20 cellular contexts compared by ENCODE assay signal in the genomic region with DNA sequence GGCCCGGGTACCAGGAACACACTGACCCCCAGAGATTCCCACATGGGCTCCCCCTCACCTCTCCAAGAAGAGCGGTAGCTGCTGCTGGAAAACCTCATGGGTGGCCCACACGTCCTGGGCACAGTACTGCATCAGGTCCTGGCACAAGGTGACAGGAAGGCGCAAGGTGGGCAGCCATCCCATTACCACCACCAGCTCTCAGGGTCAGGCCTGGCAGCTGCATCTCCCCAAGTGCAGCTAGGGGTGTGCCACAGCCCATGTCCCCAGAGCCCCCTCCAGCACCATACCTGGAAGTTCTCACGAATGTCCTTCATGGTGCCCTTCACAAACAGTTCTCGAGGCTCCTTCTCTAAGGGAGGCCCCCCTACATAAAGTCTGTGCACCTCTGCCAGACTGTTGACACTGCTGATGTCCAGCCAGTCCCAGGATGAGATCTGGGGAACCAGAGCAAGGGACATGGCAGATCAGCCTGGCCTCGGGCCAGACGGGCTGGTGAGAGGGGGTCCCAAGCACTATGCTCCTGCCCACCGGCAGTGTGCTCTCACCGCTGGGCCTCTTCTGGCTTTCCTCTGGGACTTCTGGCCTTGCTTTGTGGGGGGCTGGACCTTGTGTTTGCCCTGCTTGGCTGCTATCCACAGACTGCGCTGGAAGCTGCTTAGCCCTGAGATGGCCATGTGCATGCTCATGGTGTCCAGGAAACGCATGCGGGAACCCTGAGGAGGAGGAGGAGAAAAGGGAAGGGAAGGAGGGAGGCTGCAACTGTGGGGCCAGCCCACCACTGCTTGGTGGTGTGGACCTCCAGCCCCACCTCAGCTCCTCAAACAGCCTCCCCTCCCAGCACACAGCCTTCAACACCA. TPM values are rescaled to one million over a fixed set of nuclear protein-coding genes. Genes with fewer than 3 reads are reported as not detected.
DNase-seq lines count a peak whose midpoint lies in the region; ATAC-seq and TF ChIP-seq lines count a peak whose summit lies in the region.
"Had no signal": no experiment of that assay in that cellular context is flagged by ENCODE, and none has a peak within 500 bp of the region (broad histone marks: within the 10 kb centered on the region; RNA-seq: fewer than 3 reads in every experiment).

No MANE protein-coding gene starts in this region.

- no peaks in the 10 kb centered on the region for H3K27me3 Mint-ChIP-seq in activated naive CD8-positive, alpha-beta T cell treated with anti-CD3 and anti-CD28 coated beads, Interleukin-2, amount 10 ng/mL, durations not matched to agents 7 days and 5 days
- no peaks in the 10 kb centered on the region for H3K27me3 Mint-ChIP-seq in activated naive CD8-positive, alpha-beta T cell treated with anti-CD3 and anti-CD28 coated beads, Interleukin-2, amount 50 U/mL, for 24 hours
- no peaks in the 10 kb centered on the region for H3K27me3 Mint-ChIP-seq in T-cell
- H3K27me3 Mint-ChIP-seq in central memory CD8-positive, alpha-beta T cell = no peaks in the 10 kb centered on the region
- no peaks in the 10 kb centered on the region for H3K27me3 Mint-ChIP-seq in stimulated activated naive CD8-positive, alpha-beta T cell treated with anti-CD3 and anti-CD28 coated beads, Interleukin-15, amount 100 ng/mL, for 72 hours
- no peaks in the 10 kb centered on the region for H3K27me3 Mint-ChIP-seq in activated CD4-positive, alpha-beta T cell treated with anti-CD3 and anti-CD28 coated beads for 36 hours

- peaks cover 57% of the 10 kb centered on the region for H3K36me3 Mint-ChIP-seq in activated naive CD8-positive, alpha-beta T cell treated with anti-CD3 and anti-CD28 coated beads, Interleukin-2, amount 10 ng/mL, durations not matched to agents 7 days and 5 days
- H3K36me3 Mint-ChIP-seq in activated naive CD8-positive, alpha-beta T cell treated with anti-CD3 and anti-CD28 coated beads, Interleukin-2, amount 50 U/mL, for 24 hours (ENCODE audit: low read depth) = peaks cover 64% of the 10 kb centered on the region
- H3K36me3 Mint-ChIP-seq in T-cell = peaks cover 73% of the 10 kb centered on the region
- peaks cover 73% of the 10 kb centered on the region for H3K36me3 Mint-ChIP-seq in central memory CD8-positive, alpha-beta T cell (ENCODE audit: insufficient read depth)
- peaks cover 79% of the 10 kb centered on the region for H3K36me3 Mint-ChIP-seq in activated CD4-positive, alpha-beta T cell treated with anti-CD3 and anti-CD28 coated beads for 36 hours (ENCODE audit: low read depth)

- H3K36me3 ChIP-seq in lower lobe of right lung = peaks cover 95% of the 10 kb centered on the region

- peak overlapping the region; percentile 91 for H3K27ac Mint-ChIP-seq in activated naive CD8-positive, alpha-beta T cell treated with anti-CD3 and anti-CD28 coated beads, Interleukin-2, amount 10 ng/mL, durations not matched to agents 7 days and 5 days
- H3K27ac Mint-ChIP-seq in activated naive CD8-positive, alpha-beta T cell treated with anti-CD3 and anti-CD28 coated beads, Interleukin-2, amount 50 U/mL, for 24 hours = no peak overlapping the region
- peak overlapping the region; percentile 37 to 46 for H3K27ac Mint-ChIP-seq in T-cell
- H3K27ac Mint-ChIP-seq in central memory CD8-positive, alpha-beta T cell (ENCODE audit: low read depth) = peak overlapping the region; percentile 83
- H3K27ac Mint-ChIP-seq in stimulated activated naive CD8-positive, alpha-beta T cell treated with anti-CD3 and anti-CD28 coated beads, Interleukin-15, amount 100 ng/mL, for 72 hours = peak overlapping the region; percentile 33 to 59
- no peak overlapping the region for H3K27ac Mint-ChIP-seq in activated CD4-positive, alpha-beta T cell treated with anti-CD3 and anti-CD28 coated beads for 36 hours
- H3K27ac Mint-ChIP-seq: mesothelial cell of epicardium had no signal

- intact Hi-C loops in lower lobe of right lung (cut with DNase I) = no loop called here
- intact Hi-C loops in activated CD4-positive, alpha-beta T cell treated with anti-CD3 and anti-CD28 coated beads for 36 hours (cut with DNase I, micrococcal nuclease) = no loop called here

- H3K27me3 ChIP-seq in lower lobe of right lung (ENCODE audit: low read depth) = no peaks in the 10 kb centered on the region
- H3K27me3 ChIP-seq: cardiac muscle cell, gastroesophageal sphincter, neutrophil, SJCRH30, testis had no signal

- DNase-seq in activated naive CD8-positive, alpha-beta T cell treated with anti-CD3 and anti-CD28 coated beads, Interleukin-2, amount 10 ng/mL, durations not matched to agents 7 days and 5 days = no peak
- DNase-seq in activated naive CD8-positive, alpha-beta T cell treated with anti-CD3 and anti-CD28 coated beads, Interleukin-2, amount 50 U/mL, for 24 hours = no peak
- DNase-seq in T-cell = peak in 1 of 34 experiments; percentile 22
- no peak for DNase-seq in central memory CD8-positive, alpha-beta T cell (ENCODE audit: low spot score in 2 of 2)
- no peak for DNase-seq in stimulated activated naive CD8-positive, alpha-beta T cell treated with anti-CD3 and anti-CD28 coated beads, Interleukin-15, amount 100 ng/mL, for 72 hours
- no peak for DNase-seq in lower lobe of right lung
- DNase-seq in NCI-H187 treated with DMSO at 0.1 percent for 48 hours (lab: John Stamatoyannopoulos, UW) = no peak
- DNase-seq in activated CD4-positive, alpha-beta T cell treated with anti-CD3 and anti-CD28 coated beads for 36 hours = no peak
- DNase-seq: amniotic stem cell, COR-L47, NCI-H1694 treated with DMSO at 0.1 percent for 48 hours, NCI-H345, PC-9, SJCRH30, testis had no signal

- POLR2A ChIA-PET in activated naive CD8-positive, alpha-beta T cell treated with anti-CD3 and anti-CD28 coated beads, Interleukin-2, amount 10 ng/mL, durations not matched to agents 7 days and 5 days (lab: Charles Lee) = interaction anchor here (0.9 to 2.2 kb wide), 5 partner anchors 9 to 247 kb away, joined by 3 to 16 read pairs (median 4); no protein-coding TSS in a partner anchor
- POLR2A ChIA-PET in T-cell (lab: Charles Lee) = interaction anchor here in 1 of 2 donors (0.5 kb wide), 1 partner anchor 433 kb away, joined by 5 read pairs; no protein-coding TSS in a partner anchor
- POLR2A ChIA-PET in activated CD4-positive, alpha-beta T cell treated with anti-CD3 and anti-CD28 coated beads for 36 hours (lab: Charles Lee) = interaction anchor here (0.6 kb wide), 1 partner anchor 16 kb away, joined by 4 read pairs; no protein-coding TSS in a partner anchor

- H3K4me1 Mint-ChIP-seq in activated naive CD8-positive, alpha-beta T cell treated with anti-CD3 and anti-CD28 coated beads, Interleukin-2, amount 10 ng/mL, durations not matched to agents 7 days and 5 days = peaks cover 41% of the 10 kb centered on the region
- H3K4me1 Mint-ChIP-seq in activated naive CD8-positive, alpha-beta T cell treated with anti-CD3 and anti-CD28 coated beads, Interleukin-2, amount 50 U/mL, for 24 hours = peaks cover 40% of the 10 kb centered on the region
- peaks cover 46 to 53% (median 48%) of the 10 kb centered on the region in 3 donors for H3K4me1 Mint-ChIP-seq in T-cell
- peaks cover 60% of the 10 kb centered on the region for H3K4me1 Mint-ChIP-seq in central memory CD8-positive, alpha-beta T cell
- H3K4me1 Mint-ChIP-seq in stimulated activated naive CD8-positive, alpha-beta T cell treated with anti-CD3 and anti-CD28 coated beads, Interleukin-15, amount 100 ng/mL, for 72 hours = peaks cover 52% of the 10 kb centered on the region
- H3K4me1 Mint-ChIP-seq in activated CD4-positive, alpha-beta T cell treated with anti-CD3 and anti-CD28 coated beads for 36 hours = peaks cover 46% of the 10 kb centered on the region

- no peak overlapping the region for H3K27ac ChIP-seq in lower lobe of right lung
- H3K27ac ChIP-seq: cardiac muscle cell, gastroesophageal sphincter, neutrophil, PC-9, SJCRH30, testis had no signal

- H3K4me3 ChIP-seq in lower lobe of right lung = no peak overlapping the region
- H3K4me3 ChIP-seq: cardiac muscle cell, gastroesophageal sphincter, PC-9, SJCRH30, testis had no signal

- H3K4me1 ChIP-seq in lower lobe of right lung = peaks cover 38% of the 10 kb centered on the region

- H3K9me3 ChIP-seq in lower lobe of right lung = no peaks in the 10 kb centered on the region
- H3K9me3 ChIP-seq: gastroesophageal sphincter, neutrophil, SJCRH30, testis had no signal

- ATAC-seq in activated naive CD8-positive, alpha-beta T cell treated with anti-CD3 and anti-CD28 coated beads, Interleukin-2, amount 10 ng/mL, durations not matched to agents 7 days and 5 days (ENCODE audit: low read depth) = no peak
- ATAC-seq in activated naive CD8-positive, alpha-beta T cell treated with anti-CD3 and anti-CD28 coated beads, Interleukin-2, amount 50 U/mL, for 24 hours = no peak
- no peak for ATAC-seq in T-cell (replicated peaks in 1 of 4)
- ATAC-seq in central memory CD8-positive, alpha-beta T cell (replicated peaks; ENCODE audit: extremely low read depth, poor library complexity, severe bottlenecking) = no peak
- ATAC-seq in stimulated activated naive CD8-positive, alpha-beta T cell treated with anti-CD3 and anti-CD28 coated beads, Interleukin-15, amount 100 ng/mL, for 72 hours = no peak
- no peak for ATAC-seq in lower lobe of right lung
- ATAC-seq in activated CD4-positive, alpha-beta T cell treated with anti-CD3 and anti-CD28 coated beads for 36 hours = no peak
- ATAC-seq: esophagus mucosa, gastroesophageal sphincter had no signal

- no peaks in the 10 kb centered on the region for H3K9me3 Mint-ChIP-seq in activated naive CD8-positive, alpha-beta T cell treated with anti-CD3 and anti-CD28 coated beads, Interleukin-2, amount 10 ng/mL, durations not matched to agents 7 days and 5 days
- no peaks in the 10 kb centered on the region for H3K9me3 Mint-ChIP-seq in activated naive CD8-positive, alpha-beta T cell treated with anti-CD3 and anti-CD28 coated beads, Interleukin-2, amount 50 U/mL, for 24 hours
- H3K9me3 Mint-ChIP-seq in T-cell = no peaks in the 10 kb centered on the region
- H3K9me3 Mint-ChIP-seq in central memory CD8-positive, alpha-beta T cell = no peaks in the 10 kb centered on the region
- H3K9me3 Mint-ChIP-seq in stimulated activated naive CD8-positive, alpha-beta T cell treated with anti-CD3 and anti-CD28 coated beads, Interleukin-15, amount 100 ng/mL, for 72 hours = no peaks in the 10 kb centered on the region
- H3K9me3 Mint-ChIP-seq in activated CD4-positive, alpha-beta T cell treated with anti-CD3 and anti-CD28 coated beads for 36 hours (ENCODE audit: low read depth) = no peaks in the 10 kb centered on the region
- H3K9me3 Mint-ChIP-seq: mesothelial cell of epicardium had no signal

- H3K4me3 Mint-ChIP-seq in activated naive CD8-positive, alpha-beta T cell treated with anti-CD3 and anti-CD28 coated beads, Interleukin-2, amount 10 ng/mL, durations not matched to agents 7 days and 5 days = peak overlapping the region; percentile 80
- H3K4me3 Mint-ChIP-seq in activated naive CD8-positive, alpha-beta T cell treated with anti-CD3 and anti-CD28 coated beads, Interleukin-2, amount 50 U/mL, for 24 hours = no peak overlapping the region
- peak overlapping the region in 1 of 3 donors; percentile 70 for H3K4me3 Mint-ChIP-seq in T-cell
- H3K4me3 Mint-ChIP-seq in central memory CD8-positive, alpha-beta T cell = no peak overlapping the region
- H3K4me3 Mint-ChIP-seq in stimulated activated naive CD8-positive, alpha-beta T cell treated with anti-CD3 and anti-CD28 coated beads, Interleukin-15, amount 100 ng/mL, for 72 hours = no peak overlapping the region
- H3K4me3 Mint-ChIP-seq in activated CD4-positive, alpha-beta T cell treated with anti-CD3 and anti-CD28 coated beads for 36 hours = no peak overlapping the region
- H3K4me3 Mint-ChIP-seq: mesothelial cell of epicardium had no signal

- CTCF ChIA-PET in T-cell (lab: Charles Lee) = no interaction called here
- CTCF ChIA-PET in activated CD4-positive, alpha-beta T cell treated with anti-CD3 and anti-CD28 coated beads for 36 hours (lab: Charles Lee) = interaction anchor here (0.7 to 2.0 kb wide), 4 partner anchors 11 to 122 kb away, joined by 3 to 7 read pairs (median 4); no protein-coding TSS in a partner anchor

- no peak for TF ChIP-seq CTCF in lower lobe of right lung (IDR thresholded peaks at IDR 0.05)

RNA-seq across cellular contexts. Expression of a gene that starts 6.0 kb away (rescaled TPM):
- total RNA-seq in activated naive CD8-positive, alpha-beta T cell treated with anti-CD3 and anti-CD28 coated beads, Interleukin-2, amount 10 ng/mL, durations not matched to agents 7 days and 5 days = 100 to 1,000 TPM; 138 to 139 TPM
- total RNA-seq in T-cell = 100 to 1,000 TPM; 136 to 171 (median 165) TPM
- total RNA-seq in lower lobe of right lung = 58.2 TPM
- total RNA-seq in activated CD4-positive, alpha-beta T cell treated with anti-CD3 and anti-CD28 coated beads for 36 hours = 10 to 100 TPM; 63.2 to 80.4 TPM

Comparison
In these comparisons a context has a peak if more than half of its experiments do, and no peak if none do; other contexts are left out.
1. H3K27ac Mint-ChIP-seq: peak in activated naive CD8-positive, alpha-beta T cell treated with anti-CD3 and anti-CD28 coated beads, Interleukin-2, amount 10 ng/mL, durations not matched to agents 7 days and 5 days (single experiment), T-cell (2 of 2), central memory CD8-positive, alpha-beta T cell (single experiment) and stimulated activated naive CD8-positive, alpha-beta T cell treated with anti-CD3 and anti-CD28 coated beads, Interleukin-15, amount 100 ng/mL, for 72 hours (2 of 2); none in activated naive CD8-positive, alpha-beta T cell treated with anti-CD3 and anti-CD28 coated beads, Interleukin-2, amount 50 U/mL, for 24 hours (single experiment) and activated CD4-positive, alpha-beta T cell treated with anti-CD3 and anti-CD28 coated beads for 36 hours (single experiment).